Comparison of ENCODE assay signal across 1 cellular context in genomic region chr7:100641463-100641859, GRCh38.
TF ChIP-seq lines count a peak whose summit lies in the region.

Gene TFR2 (minus strand): TSS chr7:100641552. CDS start chr7:100641509, 43 bp downstream.

TF ChIP-seq in HepG2, 621 proteins besides CTCF, POLR2A, EP300 and RAD21 (continued from another document and continues in another):
- no peak for TF ChIP-seq ZNF749 (CRISPR knock-in tag; IDR thresholded peaks at IDR 0.05; ENCODE audit: borderline replicate concordance)
- no peak for TF ChIP-seq GMEB1 (CRISPR knock-in tag; IDR thresholded peaks at IDR 0.05; ENCODE audit: borderline replicate concordance)
- peak; percentile 78 for TF ChIP-seq DPF2 (CRISPR knock-in tag; IDR thresholded peaks at IDR 0.05; ENCODE audit: borderline replicate concordance, low read depth)
- peak; percentile 56 for TF ChIP-seq ARNTL (CRISPR knock-in tag; IDR thresholded peaks at IDR 0.05)
- no peak for TF ChIP-seq ZNF207 (IDR thresholded peaks at IDR 0.05; ENCODE audit: borderline replicate concordance)
- TF ChIP-seq ZBTB46 (CRISPR knock-in tag; IDR thresholded peaks at IDR 0.05; ENCODE audit: borderline replicate concordance) = no peak
- TF ChIP-seq MBNL3 (CRISPR knock-in tag; conservative IDR thresholded peaks at IDR 0.05) = no peak
- TF ChIP-seq ELF3 (CRISPR knock-in tag; IDR thresholded peaks at IDR 0.05) = peak; percentile 30; the same call in 1 of the 2 replicates
- peak; percentile 72; the same call in 1 of the 2 replicates for TF ChIP-seq HDAC2 (CRISPR knock-in tag; IDR thresholded peaks at IDR 0.05)
- TF ChIP-seq ZBTB7A (CRISPR knock-in tag; IDR thresholded peaks at IDR 0.05) = peak; percentile 74; the same call in 1 of the 2 replicates
- 0 out of 2 replicates have a peak, but pooled peaks have one; percentile 32 for TF ChIP-seq ZNF329 (CRISPR knock-in tag; IDR thresholded peaks at IDR 0.05; ENCODE audit: low read depth)
- peak; percentile 39; the same call in 1 of the 2 replicates for TF ChIP-seq GATAD1 (CRISPR knock-in tag; IDR thresholded peaks at IDR 0.05)
- TF ChIP-seq ZBTB33 (CRISPR knock-in tag; IDR thresholded peaks at IDR 0.05) = 0 out of 2 replicates have a peak, but pooled peaks have one; percentile 23
- TF ChIP-seq SAP130 (CRISPR knock-in tag; IDR thresholded peaks at IDR 0.05; ENCODE audit: low read depth) = peak; percentile 71; the same call in 1 of the 2 replicates
- 0 out of 2 replicates have a peak, but pooled peaks have one; percentile 47 for TF ChIP-seq BCL6 (CRISPR knock-in tag; IDR thresholded peaks at IDR 0.05)
- no peak for TF ChIP-seq SOX6 (IDR thresholded peaks at IDR 0.05)
- TF ChIP-seq SOX6 (CRISPR knock-in tag; IDR thresholded peaks at IDR 0.05) = peak; percentile 87
- peak; percentile 72; the same call in 1 of the 2 replicates for TF ChIP-seq HNRNPL (IDR thresholded peaks at IDR 0.05; ENCODE audit: low read depth, low read length)
- no peak for TF ChIP-seq AHDC1 (CRISPR knock-in tag; IDR thresholded peaks at IDR 0.05; ENCODE audit: borderline replicate concordance)
- TF ChIP-seq NONO (IDR thresholded peaks at IDR 0.05) = no peak
- TF ChIP-seq NONO (CRISPR knock-in tag; conservative IDR thresholded peaks at IDR 0.05) = peak; percentile 64; the same call in 1 of the 2 replicates
- peak; percentile 97 for TF ChIP-seq ESRRA (CRISPR knock-in tag; IDR thresholded peaks at IDR 0.05; ENCODE audit: low read depth)
- no peak for TF ChIP-seq TGIF2 (CRISPR knock-in tag; IDR thresholded peaks at IDR 0.05)
- TF ChIP-seq CENPBD1 (CRISPR knock-in tag; IDR thresholded peaks at IDR 0.05; ENCODE audit: borderline replicate concordance, low read depth) = no peak
- peak; percentile 37; the same call in 1 of the 2 replicates for TF ChIP-seq BRD4 (CRISPR knock-in tag; IDR thresholded peaks at IDR 0.05)
- no peak for TF ChIP-seq PHF20 (CRISPR knock-in tag; IDR thresholded peaks at IDR 0.05)
- TF ChIP-seq PPARG (CRISPR knock-in tag; conservative IDR thresholded peaks at IDR 0.05) = 0 out of 2 replicates have a peak, but pooled peaks have one; percentile 35
- TF ChIP-seq ZNF503 (CRISPR knock-in tag; IDR thresholded peaks at IDR 0.05) = 0 out of 2 replicates have a peak, but pooled peaks have one; percentile 18
- no peak for TF ChIP-seq ZNF326 (CRISPR knock-in tag; IDR thresholded peaks at IDR 0.05; ENCODE audit: borderline replicate concordance)
- no peak for TF ChIP-seq ZSCAN5A (CRISPR knock-in tag; IDR thresholded peaks at IDR 0.05; ENCODE audit: borderline replicate concordance)
- TF ChIP-seq ZNF788 (CRISPR knock-in tag; IDR thresholded peaks at IDR 0.05; ENCODE audit: borderline replicate concordance) = peak; percentile 42; the same call in 1 of the 2 replicates
- peak; percentile 41; the same call in 1 of the 2 replicates for TF ChIP-seq HMG20A (CRISPR knock-in tag; IDR thresholded peaks at IDR 0.05; ENCODE audit: borderline replicate concordance)
- no peak for TF ChIP-seq PCBP2 (optimal IDR thresholded peaks at IDR 0.05; ENCODE audit: low read depth, low read length, poor library complexity, severe bottlenecking)
- peak; percentile 81; the same call in 1 of the 2 replicates for TF ChIP-seq FOXO1 (CRISPR knock-in tag; IDR thresholded peaks at IDR 0.05)
- no peak for TF ChIP-seq ZNF383 (CRISPR knock-in tag; IDR thresholded peaks at IDR 0.05; ENCODE audit: borderline replicate concordance)
- TF ChIP-seq HMGXB4 (CRISPR knock-in tag; IDR thresholded peaks at IDR 0.05; ENCODE audit: borderline replicate concordance in 1 of 2, low read depth in 1 of 2) = peak in 1 of 2 experiments; percentile 32; a peak in 2 of 4 replicates
- TF ChIP-seq ATF7 (IDR thresholded peaks at IDR 0.05) = no peak
- TF ChIP-seq ATF7 (CRISPR knock-in tag; IDR thresholded peaks at IDR 0.05) = no peak
- TF ChIP-seq POLR2AphosphoS5 (IDR thresholded peaks at IDR 0.05; ENCODE audit: low read depth, low read length) = 0 out of 2 replicates have a peak, but pooled peaks have one; percentile 20
- TF ChIP-seq SIN3B (IDR thresholded peaks at IDR 0.05; ENCODE audit: low read length) = no peak
- peak; percentile 64 for TF ChIP-seq THAP11 (CRISPR knock-in tag; IDR thresholded peaks at IDR 0.05)
- no peak for TF ChIP-seq SRSF4 (IDR thresholded peaks at IDR 0.05; ENCODE audit: low read depth, low read length, poor library complexity, severe bottlenecking)
- TF ChIP-seq ZNF598 (CRISPR knock-in tag; IDR thresholded peaks at IDR 0.05; ENCODE audit: borderline replicate concordance) = no peak
- TF ChIP-seq SALL2 (CRISPR knock-in tag; IDR thresholded peaks at IDR 0.05) = peak; percentile 44; the same call in 1 of the 2 replicates
- peak; percentile 78 for TF ChIP-seq RXRB (CRISPR knock-in tag; IDR thresholded peaks at IDR 0.05; ENCODE audit: borderline replicate concordance)
- peak; percentile 73; the same call in 1 of the 2 replicates for TF ChIP-seq ZNF563 (CRISPR knock-in tag; IDR thresholded peaks at IDR 0.05)
- TF ChIP-seq E2F1 (CRISPR knock-in tag; IDR thresholded peaks at IDR 0.05) = no peak
- no peak for TF ChIP-seq HHEX (CRISPR knock-in tag; IDR thresholded peaks at IDR 0.05)
- no peak for TF ChIP-seq RARG (CRISPR knock-in tag; IDR thresholded peaks at IDR 0.05; ENCODE audit: low read depth)
